ENCODE assay signal across 8 cellular contexts in the genomic region with DNA sequence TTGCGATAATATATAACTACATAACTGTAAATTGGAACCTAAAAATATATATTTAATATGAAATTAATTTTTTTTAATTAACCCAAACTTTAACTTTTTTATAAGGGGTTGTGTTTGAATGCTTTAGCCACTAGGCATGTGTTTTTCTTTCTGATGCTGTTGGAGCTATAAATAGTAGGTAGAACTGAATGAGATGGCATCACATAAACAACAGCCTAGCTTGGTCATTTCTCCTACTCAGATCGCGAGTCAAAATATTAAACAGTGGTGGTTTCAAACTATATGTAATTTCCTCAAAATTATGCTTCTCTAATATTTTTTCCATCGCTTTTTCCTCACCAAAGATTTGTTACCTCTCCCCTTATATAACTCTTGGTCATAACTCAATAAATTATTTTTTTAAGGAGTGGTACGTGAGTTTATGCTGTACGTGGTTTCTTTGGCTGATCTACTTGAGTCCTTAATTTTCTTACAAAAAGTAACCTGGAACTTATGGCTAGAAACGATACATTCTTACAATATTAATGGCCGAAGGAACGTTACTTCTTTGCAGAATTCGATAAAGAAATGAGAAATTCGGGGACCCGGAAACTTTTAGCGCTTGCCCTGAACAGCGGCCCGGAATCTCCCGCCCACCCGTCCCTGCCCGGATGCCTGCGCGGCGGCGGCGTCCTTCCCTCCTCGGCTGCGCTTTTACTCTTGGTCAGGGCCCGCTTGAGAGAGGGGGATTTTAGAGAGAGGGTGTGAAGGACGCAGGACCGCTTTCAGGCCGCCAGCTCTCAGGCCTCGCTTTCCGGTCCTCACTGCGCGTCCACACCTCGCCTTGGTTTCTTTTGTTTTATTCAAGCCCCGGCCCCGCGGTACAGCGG.
DNase-seq lines count a peak whose midpoint lies in the region; ATAC-seq and TF ChIP-seq lines count a peak whose summit lies in the region.

No MANE protein-coding gene starts in this region.

- H3K4me1 ChIP-seq in tibial nerve: peaks cover 0 to 49% (median 11%) of the 10 kb centered on the region in 4 donors

- peaks cover 0 to 5% (median 0%) of the 10 kb centered on the region in 7 donors for H3K9me3 Mint-ChIP-seq in CD14-positive monocyte
- H3K9me3 Mint-ChIP-seq in activated T-helper 1 cell treated with anti-CD3 and anti-CD28 coated beads, Interleukin-12 subunit alpha, Interleukin-12 subunit beta, Interleukin-2, Interleukin-4 antibody, amounts not matched to agents 30 ng/mL and 10 ng/mL and 1 ng/mL, durations not matched to agents 14 hours and 24 hours and 36 hours: peaks cover 3% of the 10 kb centered on the region
- peaks cover 4% of the 10 kb centered on the region for H3K9me3 Mint-ChIP-seq in neural crest cell

- intact Hi-C loops in CD14-positive monocyte (cut with micrococcal nuclease): loop anchor here (5.0 to 10.0 kb wide), 4 partner anchors 58 to 1706 kb away; partner anchors contain the start of gene TFB1M (in 1 of the 2)
- intact Hi-C loops in activated T-helper 1 cell treated with anti-CD3 and anti-CD28 coated beads, Interleukin-12 subunit alpha, Interleukin-12 subunit beta, Interleukin-2, Interleukin-4 antibody, amounts not matched to agents 30 ng/mL and 10 ng/mL and 1 ng/mL, durations not matched to agents 14 hours and 24 hours and 36 hours (cut with micrococcal nuclease): loop anchor here (1.0 to 2.0 kb wide), 7 partner anchors 46 to 1705 kb away; no protein-coding TSS in a partner anchor

- H3K27ac Mint-ChIP-seq in CD14-positive monocyte (peak overlapping the region; percentile 94 to 98 (median 95)), neural crest cell (ENCODE audit: unreplicated experiment) (peak overlapping the region; percentile 98)
- peak overlapping the region; percentile 98 for H3K27ac Mint-ChIP-seq in activated T-helper 1 cell treated with anti-CD3 and anti-CD28 coated beads, Interleukin-12 subunit alpha, Interleukin-12 subunit beta, Interleukin-2, Interleukin-4 antibody, amounts not matched to agents 30 ng/mL and 10 ng/mL and 1 ng/mL, durations not matched to agents 14 hours and 24 hours and 36 hours

- 4% methylated on average over 37 to 38 of the region's 38 CpGs for WGBS in tibial nerve, 2 donors

- H3K36me3 ChIP-seq in tibial nerve: no peaks in the 10 kb centered on the region

- H3K36me3 Mint-ChIP-seq in CD14-positive monocyte (no peaks in the 10 kb centered on the region), neural crest cell (ENCODE audit: low read depth) (no peaks in the 10 kb centered on the region)
- H3K36me3 Mint-ChIP-seq in activated T-helper 1 cell treated with anti-CD3 and anti-CD28 coated beads, Interleukin-12 subunit alpha, Interleukin-12 subunit beta, Interleukin-2, Interleukin-4 antibody, amounts not matched to agents 30 ng/mL and 10 ng/mL and 1 ng/mL, durations not matched to agents 14 hours and 24 hours and 36 hours (ENCODE audit: low read depth): peaks cover 2% of the 10 kb centered on the region

- peak overlapping the region; percentile 72 for H3K4me3 ChIP-seq in fibroblast of pulmonary artery (replicated peaks; ENCODE audit: low read depth, low read length)
- H3K4me3 ChIP-seq in tibial nerve: peak overlapping the region; percentile 70 to 91 (median 85)

- peak overlapping the region; percentile 89 to 93 for H3K4me3 Mint-ChIP-seq in CD14-positive monocyte
- H3K4me3 Mint-ChIP-seq in activated T-helper 1 cell treated with anti-CD3 and anti-CD28 coated beads, Interleukin-12 subunit alpha, Interleukin-12 subunit beta, Interleukin-2, Interleukin-4 antibody, amounts not matched to agents 30 ng/mL and 10 ng/mL and 1 ng/mL, durations not matched to agents 14 hours and 24 hours and 36 hours: peak overlapping the region; percentile 91
- peak overlapping the region; percentile 98 for H3K4me3 Mint-ChIP-seq in neural crest cell

- peak overlapping the region; percentile 95 to 100 (median 99) for H3K27ac ChIP-seq in tibial nerve

- peaks cover 0 to 6% (median 0%) of the 10 kb centered on the region in 4 donors for H3K9me3 ChIP-seq in tibial nerve

- DNase-seq in CD14-positive monocyte (ENCODE audit: low spot score) (peak; percentile 47), NCI-H82 (lab: John Stamatoyannopoulos, UW) (peak; percentile 81), fibroblast of pulmonary artery (ENCODE audit: low read depth) (peak; percentile 67), neural crest cell (ENCODE audit: low read depth, low spot score) (no peak), tibial nerve (ENCODE audit: low spot score in 2 of 2) (peak in 1 of 2 donors; percentile 52)
- DNase-seq in activated T-helper 1 cell treated with anti-CD3 and anti-CD28 coated beads, Interleukin-12 subunit alpha, Interleukin-12 subunit beta, Interleukin-2, Interleukin-4 antibody, amounts not matched to agents 30 ng/mL and 10 ng/mL and 1 ng/mL, durations not matched to agents 14 hours and 24 hours and 36 hours (ENCODE audit: low spot score): peak; percentile 43

- peak; percentile 35 for ATAC-seq in GM19025 (IDR thresholded peaks at IDR 0.05; ENCODE audit: low read depth, unreplicated experiment)
- ATAC-seq in HG03175 (IDR thresholded peaks at IDR 0.05; ENCODE audit: unreplicated experiment): peak; percentile 38

- no peak for TF ChIP-seq EP300 in tibial nerve (IDR thresholded peaks at IDR 0.05)

- no peak for TF ChIP-seq CTCF in CD14-positive monocyte (IDR thresholded peaks at IDR 0.05)
- TF ChIP-seq CTCF in fibroblast of pulmonary artery (IDR thresholded peaks at IDR 0.05; ENCODE audit: low read length, missing control alignments): no peak
- TF ChIP-seq CTCF in neural crest cell (conservative IDR thresholded peaks at IDR 0.05): no peak
- no peak for TF ChIP-seq CTCF in tibial nerve (IDR thresholded peaks at IDR 0.05)

- no peaks in the 10 kb centered on the region for H3K27me3 ChIP-seq in tibial nerve

- H3K27me3 Mint-ChIP-seq in CD14-positive monocyte (ENCODE audit: low read depth in 3 of 3) (no peaks in the 10 kb centered on the region), neural crest cell (ENCODE audit: low read depth) (no peaks in the 10 kb centered on the region)
- H3K27me3 Mint-ChIP-seq in activated T-helper 1 cell treated with anti-CD3 and anti-CD28 coated beads, Interleukin-12 subunit alpha, Interleukin-12 subunit beta, Interleukin-2, Interleukin-4 antibody, amounts not matched to agents 30 ng/mL and 10 ng/mL and 1 ng/mL, durations not matched to agents 14 hours and 24 hours and 36 hours (ENCODE audit: insufficient read depth): no peaks in the 10 kb centered on the region

- peaks cover 42% of the 10 kb centered on the region for H3K4me1 Mint-ChIP-seq in CD14-positive monocyte
- peaks cover 48% of the 10 kb centered on the region for H3K4me1 Mint-ChIP-seq in activated T-helper 1 cell treated with anti-CD3 and anti-CD28 coated beads, Interleukin-12 subunit alpha, Interleukin-12 subunit beta, Interleukin-2, Interleukin-4 antibody, amounts not matched to agents 30 ng/mL and 10 ng/mL and 1 ng/mL, durations not matched to agents 14 hours and 24 hours and 36 hours (ENCODE audit: low read depth)
- peaks cover 41% of the 10 kb centered on the region for H3K4me1 Mint-ChIP-seq in neural crest cell

- TF ChIP-seq POLR2A in tibial nerve (IDR thresholded peaks at IDR 0.05): no peak
